16 cellular contexts compared by ENCODE assay signal in genomic region chr3:140832883-140833282, GRCh38.
DNase-seq lines count a peak whose midpoint lies in the region; ATAC-seq, FAIRE-seq and TF ChIP-seq lines count a peak whose summit lies in the region.
"Had no signal": no experiment of that assay in that cellular context is flagged by ENCODE, and none has a peak within 500 bp of the region (broad histone marks: within the 10 kb centered on the region; RNA-seq: fewer than 3 reads in every experiment).

No MANE protein-coding gene starts in this region.

- DNase-seq in CD14-positive monocyte (ENCODE audit: low spot score): no peak
- peak; percentile 39 for DNase-seq in SKM-1 (lab: John Stamatoyannopoulos, UW; ENCODE audit: unreplicated experiment)
- DNase-seq in NAMALWA (ENCODE audit: low spot score): no peak
- DNase-seq in NCI-H69 (lab: John Stamatoyannopoulos, UW): no peak
- DNase-seq in HTR-8/SVneo (ENCODE audit: insufficient read length, low spot score): no peak
- DNase-seq: activated CD8-positive, alpha-beta memory T cell treated with anti-CD3 and anti-CD28 coated beads, Interleukin-2, amount 50 U/mL, for 48 hours; cerebellar nuclear complex; midbrain; NCI-H510A treated with DMSO at 0.1 percent for 48 hours; Right ventricle myocardium superior; thyroid gland had no signal

- H3K36me3 Mint-ChIP-seq in CD14-positive monocyte: no peaks in the 10 kb centered on the region

- H3K4me3 Mint-ChIP-seq in CD14-positive monocyte: peak overlapping the region; percentile 34 to 85

- peaks cover 0 to 2% (median 0%) of the 10 kb centered on the region in 7 donors for H3K9me3 Mint-ChIP-seq in CD14-positive monocyte

- peak overlapping the region; percentile 22 to 91 (median 84) for H3K27ac Mint-ChIP-seq in CD14-positive monocyte

- H3K27me3 Mint-ChIP-seq in CD14-positive monocyte (ENCODE audit: low read depth in 3 of 3): no peaks in the 10 kb centered on the region

- TF ChIP-seq CTCF in CD14-positive monocyte (IDR thresholded peaks at IDR 0.05): no peak

- ATAC-seq in GM18907 (IDR thresholded peaks at IDR 0.05; ENCODE audit: unreplicated experiment) (peak; percentile 74), HG03139 (IDR thresholded peaks at IDR 0.05; ENCODE audit: unreplicated experiment) (peak; percentile 79), HG02759 (IDR thresholded peaks at IDR 0.05; ENCODE audit: unreplicated experiment) (no peak)
- ATAC-seq: HepG2 had no signal

- intact Hi-C loops in CD14-positive monocyte (cut with micrococcal nuclease): no loop called here

- no peak for FAIRE-seq in HTR-8/SVneo (lab: Jason Lieb, UNC)
- FAIRE-seq: endothelial cell of umbilical vein, HepG2 had no signal

- H3K4me1 Mint-ChIP-seq in CD14-positive monocyte: peaks cover 44% of the 10 kb centered on the region
